ENCODE assay signal across 12 cellular contexts in genomic region chr1:183101841-183102276, GRCh38.
DNase-seq lines count a peak whose midpoint lies in the region; TF ChIP-seq lines count a peak whose summit lies in the region.
"Had no signal": no experiment of that assay in that cellular context is flagged by ENCODE, and none has a peak within 500 bp of the region (broad histone marks: within the 10 kb centered on the region; RNA-seq: fewer than 3 reads in every experiment).

No MANE protein-coding gene starts in this region.

- no peak overlapping the region for H3K4me2 ChIP-seq in mammary epithelial cell (ENCODE audit: insufficient read depth, low read depth, low read length)

- peaks cover 84% of the 10 kb centered on the region for H3K79me2 ChIP-seq in mammary epithelial cell (ENCODE audit: insufficient read depth, low read length)

- CTCF ChIA-PET in MCF 10A (lab: Yijun Ruan, JAX), result interaction anchor here (0.6 to 1.0 kb wide), 3 partner anchors 34 to 66 kb away, joined by 3 to 6 read pairs (median 4); no protein-coding TSS in a partner anchor
- CTCF ChIA-PET in mammary epithelial cell (lab: Charles Lee; ENCODE audit: low non-redundant PET), result no interaction called here

- dilution Hi-C loops in mammary epithelial cell (cut with HindIII; ENCODE audit: low sequenced_read_pairs), result no loop called here

- DNase-seq in MCF 10A (ENCODE audit: unreplicated experiment) (peak; percentile 30), mammary epithelial cell (no peak), NOMO-1 treated with DMSO at 0.1 percent for 48 hours (lab: John Stamatoyannopoulos, UW; ENCODE audit: unreplicated experiment) (peak; percentile 82), iris pigment epithelial cell (ENCODE audit: low read depth) (peak; percentile 68), uterus (no peak), HUDEP-2 (lab: John Stamatoyannopoulos, UW; ENCODE audit: unreplicated experiment in 76 of 76) (no peak), DMS 273 (lab: John Stamatoyannopoulos, UW; ENCODE audit: unreplicated experiment) (no peak), OCI-M2 (lab: John Stamatoyannopoulos, UW; ENCODE audit: unreplicated experiment) (no peak)
- DNase-seq: NCI-H2029; stimulated activated CD4-positive, alpha-beta T cell treated with anti-CD3 and anti-CD28 coated beads, Interleukin-4, amount 100 ng/mL, for 4 hours had no signal

- H3K36me3 ChIP-seq in mammary epithelial cell (ENCODE audit: insufficient read depth, low read length) (peaks cover 14% of the 10 kb centered on the region), uterus (no peaks in the 10 kb centered on the region)

- in situ Hi-C loops in mammary epithelial cell (cut with MboI; ENCODE audit: low sequenced_read_pairs in 2 of 2), result loop anchor here in 1 of 2 donors (25.0 kb wide), 1 partner anchor 140 kb away; the partner anchor contains the start of gene SHCBP1L

- 83% methylated on average over 6 of the region's 8 CpGs for WGBS in mammary epithelial cell (ENCODE audit: low coverage, missing lambda C conversion rate)

- peaks cover 14% of the 10 kb centered on the region for H3K4me1 Mint-ChIP-seq in MCF 10A (ENCODE audit: insufficient read depth, unreplicated experiment)

- no peak overlapping the region for H3K9ac ChIP-seq in mammary epithelial cell (ENCODE audit: insufficient read depth, low read length)

- intact Hi-C loops in MCF 10A (cut with micrococcal nuclease), result no loop called here
- intact Hi-C loops in mammary epithelial cell (cut with micrococcal nuclease), result no loop called here
- intact Hi-C loops in uterus (cut with DNase I; ENCODE audit: low total_unique reads), result no loop called here

- no peaks in the 10 kb centered on the region for H3K27me3 Mint-ChIP-seq in MCF 10A (ENCODE audit: insufficient read depth, unreplicated experiment)

- TF ChIP-seq CTCF in MCF 10A (IDR thresholded peaks at IDR 0.05; ENCODE audit: unreplicated experiment), result no peak
- TF ChIP-seq CTCF in mammary epithelial cell (conservative IDR thresholded peaks at IDR 0.05 in 1 of 2, IDR thresholded peaks at IDR 0.05 in 1 of 2; ENCODE audit: extremely low read depth in 1 of 2, insufficient read depth in 1 of 2, low read depth in 1 of 2, low read length in 2 of 2), result no peak
- TF ChIP-seq CTCF in uterus (IDR thresholded peaks at IDR 0.05), result no peak

- H3K4me3 Mint-ChIP-seq in MCF 10A (ENCODE audit: unreplicated experiment), result no peak overlapping the region

- H3K4me3 ChIP-seq in mammary epithelial cell (replicated peaks in 1 of 3; ENCODE audit: insufficient read depth in 1 of 3, low read depth in 2 of 3, low read length in 3 of 3) (no peak overlapping the region), uterus (no peak overlapping the region)

- POLR2A ChIA-PET in MCF 10A (lab: Yijun Ruan, JAX), result interaction anchor here (0.6 to 2.5 kb wide), 4 partner anchors 8 to 126 kb away, joined by 3 to 8 read pairs (median 3); no protein-coding TSS in a partner anchor

- BruUV-seq in MCF 10A (replicated peaks; lab: Mats Ljungman, UMichigan), result no TSS peak
- no TSS peak for BruUV-seq in mammary epithelial cell (replicated peaks; lab: Mats Ljungman, UMichigan)

- no peak overlapping the region for H2AFZ ChIP-seq in mammary epithelial cell (ENCODE audit: low read depth, low read length)

- no peaks in the 10 kb centered on the region for H3K9me3 ChIP-seq in mammary epithelial cell (replicated peaks; ENCODE audit: insufficient read depth, low read length)
- H3K9me3 ChIP-seq in uterus, result no peaks in the 10 kb centered on the region

- no peak overlapping the region for H3K27ac ChIP-seq in mammary epithelial cell (ENCODE audit: insufficient read depth, low read depth, low read length)
- peak overlapping the region; percentile 4 to 46 for H3K27ac ChIP-seq in uterus
- H3K27ac ChIP-seq: 22Rv1, epithelial cell of prostate had no signal

- H3K27me3 ChIP-seq in mammary epithelial cell (ENCODE audit: insufficient read depth, low read length), result no peaks in the 10 kb centered on the region
- no peaks in the 10 kb centered on the region for H3K27me3 ChIP-seq in uterus

- H3K9me3 Mint-ChIP-seq in MCF 10A (ENCODE audit: unreplicated experiment), result no peaks in the 10 kb centered on the region

- H3K4me1 ChIP-seq in mammary epithelial cell (ENCODE audit: insufficient read depth, low read length) (peaks cover 16% of the 10 kb centered on the region), uterus (peaks cover 6 to 7% of the 10 kb centered on the region in 2 donors)

- H4K20me1 ChIP-seq in mammary epithelial cell (ENCODE audit: insufficient read depth, low read length), result no peaks in the 10 kb centered on the region

- no peak for TF ChIP-seq POLR2A in uterus (IDR thresholded peaks at IDR 0.05)

- H3K27ac Mint-ChIP-seq in MCF 10A (ENCODE audit: low read depth, unreplicated experiment), result no peak overlapping the region

- peaks cover 41% of the 10 kb centered on the region for H3K36me3 Mint-ChIP-seq in MCF 10A (ENCODE audit: insufficient read depth, unreplicated experiment)

Comparison
In these comparisons a context has a peak if more than half of its experiments do, and no peak if none do; other contexts are left out.
1. DNase-seq: peak in MCF 10A (single experiment), NOMO-1 treated with DMSO at 0.1 percent for 48 hours (single experiment) and iris pigment epithelial cell (single experiment); none in mammary epithelial cell (single experiment), uterus (0 of 2), HUDEP-2 (0 of 76), DMS 273 (single experiment) and OCI-M2 (single experiment).